Comparison of ENCODE assay signal across 34 cellular contexts in the genomic region with DNA sequence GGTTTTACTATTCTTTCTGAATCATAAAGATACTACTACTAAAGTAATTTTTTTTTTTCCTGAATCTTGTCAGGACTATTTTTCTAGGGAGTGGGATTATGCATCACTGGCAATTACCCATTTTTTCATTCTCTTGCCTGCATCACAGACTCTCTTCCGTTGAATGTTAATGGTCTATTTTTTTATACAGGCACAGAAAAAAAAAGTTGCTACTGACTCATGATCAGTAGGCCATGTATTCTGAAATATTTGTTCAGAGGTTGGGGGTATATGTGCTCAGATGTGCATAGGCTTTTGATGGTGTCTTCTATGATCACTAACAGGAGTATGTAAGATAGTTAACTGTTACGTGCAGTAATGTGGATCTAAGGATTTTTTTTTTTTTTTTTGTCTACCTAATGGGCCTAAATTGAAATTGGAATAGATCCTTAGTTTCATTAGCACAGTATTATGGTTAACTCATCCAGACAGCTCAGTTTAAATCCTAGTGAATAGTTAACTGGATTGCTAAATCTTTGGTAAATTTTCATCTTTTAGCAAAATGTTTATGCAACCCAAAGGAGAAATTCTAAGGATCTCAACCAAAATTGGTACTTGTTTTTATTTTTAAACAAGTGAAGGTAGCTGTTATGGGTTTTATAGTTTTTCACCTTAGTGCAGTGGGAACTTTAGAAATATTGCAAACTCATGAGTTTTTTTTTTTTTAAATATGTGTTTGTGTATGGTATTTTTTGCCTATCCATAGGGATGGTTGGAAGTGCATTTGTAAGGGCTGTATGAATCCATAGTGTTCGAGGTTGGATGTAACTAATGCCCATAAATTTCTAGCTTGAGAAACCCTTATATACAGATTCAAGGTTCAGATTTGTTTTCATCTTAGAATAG. TPM values are rescaled to one million over a fixed set of nuclear protein-coding genes. Genes with fewer than 3 reads are reported as not detected.
A peak's percentile ranks its signal among the peaks of the same experiment; 100 is the strongest.
DNase-seq lines count a peak whose midpoint lies in the region; ATAC-seq, FAIRE-seq and TF ChIP-seq lines count a peak whose summit lies in the region.
"Had no signal": no experiment of that assay in that cellular context is flagged by ENCODE, and none has a peak within 500 bp of the region (broad histone marks: within the 10 kb centered on the region; RNA-seq: fewer than 3 reads in every experiment).

No MANE protein-coding gene starts in this region.

- H3K36me3 ChIP-seq in GM23248 (ENCODE audit: low read depth), result no peaks in the 10 kb centered on the region
- H3K36me3 ChIP-seq in astrocyte (ENCODE audit: insufficient read depth, low read length), result no peaks in the 10 kb centered on the region
- H3K36me3 ChIP-seq in neural progenitor cell, result no peaks in the 10 kb centered on the region
- no peaks in the 10 kb centered on the region for H3K36me3 ChIP-seq in mesendoderm (ENCODE audit: control insufficient read depth, insufficient read depth, low read length)
- H3K36me3 ChIP-seq: ascending aorta, lower lobe of right lung, ovary had no signal

- H4K20me1 ChIP-seq in GM23248 (ENCODE audit: insufficient read depth), result no peaks in the 10 kb centered on the region; the same call in 1 of the 2 replicates
- H4K20me1 ChIP-seq in astrocyte (ENCODE audit: insufficient read depth, low read length), result peaks cover 10% of the 10 kb centered on the region
- H4K20me1 ChIP-seq in neural progenitor cell (ENCODE audit: low read depth), result peaks cover 40% of the 10 kb centered on the region

- H2AK5ac ChIP-seq in mesendoderm (ENCODE audit: low read length), result no peak overlapping the region

- TF ChIP-seq CTCF in astrocyte (IDR thresholded peaks at IDR 0.05; ENCODE audit: insufficient read depth, low read depth, low read length), result no peak
- TF ChIP-seq CTCF in neural progenitor cell (IDR thresholded peaks at IDR 0.05), result no peak

- CTCF ChIA-PET in activated CD4-positive, alpha-beta memory T cell treated with anti-CD3 and anti-CD28 coated beads, Interleukin-2, amount 10 ng/mL, durations not matched to agents 7 days and 5 days (lab: Charles Lee), result interaction anchor here (0.6 kb wide), 1 partner anchor 137 kb away, joined by 3 read pairs; no protein-coding TSS in a partner anchor

- ATAC-seq in activated CD4-positive, CD25-positive, alpha-beta regulatory T cell treated with anti-CD3 and anti-CD28 coated beads, Interleukin-2, amount 50 U/mL, for 24 hours, result no peak
- ATAC-seq: esophagus mucosa; lower lobe of right lung; mucosa of descending colon; natural killer cell treated with Interleukin-12 subunit alpha and Interleukin-12 subunit beta and Interleukin-15 and Interleukin-18, amount 100 ng/mL, for 72 hours had no signal

- H4K8ac ChIP-seq in mesendoderm (ENCODE audit: low read depth, low read length), result no peak overlapping the region

- FAIRE-seq in astrocyte (lab: Jason Lieb, UNC), result no peak
- FAIRE-seq: keratinocyte had no signal

- H3K36me3 Mint-ChIP-seq in astrocyte (ENCODE audit: low read depth, unreplicated experiment) (no peaks in the 10 kb centered on the region), neural progenitor cell (peaks cover 17% of the 10 kb centered on the region)
- H3K36me3 Mint-ChIP-seq in activated CD4-positive, alpha-beta memory T cell treated with anti-CD3 and anti-CD28 coated beads, Interleukin-2, amount 10 ng/mL, durations not matched to agents 7 days and 5 days (ENCODE audit: low read depth), result no peaks in the 10 kb centered on the region
- H3K36me3 Mint-ChIP-seq: natural killer cell treated with Interleukin-12 subunit alpha and Interleukin-12 subunit beta and Interleukin-15 and Interleukin-18, amount 100 ng/mL, for 72 hours had no signal

- H3K4ac ChIP-seq in mesendoderm (ENCODE audit: low read depth, low read length), result no peak overlapping the region

- no peak overlapping the region for H3K4me2 ChIP-seq in GM23248 (ENCODE audit: unreplicated experiment)
- no peak overlapping the region for H3K4me2 ChIP-seq in astrocyte (ENCODE audit: low read length)
- H3K4me2 ChIP-seq in neural progenitor cell, result peak overlapping the region; percentile 50
- H3K4me2 ChIP-seq in mesendoderm (ENCODE audit: low read length), result no peak overlapping the region

- no peak overlapping the region for H2BK15ac ChIP-seq in mesendoderm (replicated peaks; ENCODE audit: low read depth)

- H2BK120ac ChIP-seq in mesendoderm (ENCODE audit: low read depth, low read length), result no peak overlapping the region

- H4K5ac ChIP-seq in mesendoderm (ENCODE audit: low read length), result no peak overlapping the region

- peaks cover 34% of the 10 kb centered on the region for H3K4me1 ChIP-seq in GM23248 (ENCODE audit: insufficient read depth)
- H3K4me1 ChIP-seq in astrocyte (ENCODE audit: insufficient read depth, low read length), result peaks cover 15% of the 10 kb centered on the region
- H3K4me1 ChIP-seq in neural progenitor cell, result peaks cover 42% of the 10 kb centered on the region
- H3K4me1 ChIP-seq in mesendoderm (ENCODE audit: control insufficient read depth, low read depth, low read length), result no peaks in the 10 kb centered on the region
- H3K4me1 ChIP-seq: lower lobe of right lung had no signal

- H3K79me2 ChIP-seq in GM23248 (ENCODE audit: insufficient read depth) (peaks cover 92% of the 10 kb centered on the region), astrocyte (ENCODE audit: insufficient read depth, low read length) (peaks cover 87% of the 10 kb centered on the region), neural progenitor cell (ENCODE audit: low read depth) (peaks cover 98% of the 10 kb centered on the region), mesendoderm (ENCODE audit: control insufficient read depth, insufficient read depth, low read length) (peaks cover 13% of the 10 kb centered on the region)

- H3K9me3 ChIP-seq in GM23248 (ENCODE audit: low read depth), result no peaks in the 10 kb centered on the region
- no peaks in the 10 kb centered on the region for H3K9me3 ChIP-seq in astrocyte (ENCODE audit: insufficient read depth, low read depth, low read length)
- no peaks in the 10 kb centered on the region for H3K9me3 ChIP-seq in neural progenitor cell (ENCODE audit: low read depth)
- H3K9me3 ChIP-seq: ascending aorta, lower lobe of right lung, mucosa of descending colon, ovary had no signal

- peaks cover 26% of the 10 kb centered on the region for H3F3A ChIP-seq in GM23248 (ENCODE audit: insufficient read depth)
- H3F3A ChIP-seq in neural progenitor cell (ENCODE audit: low read depth), result peaks cover 26% of the 10 kb centered on the region

- DNase-seq in GM23248 (peak; percentile 35), astrocyte (ENCODE audit: low read depth) (peak; percentile 49), kidney glomerular epithelial cell (lab: John Stamatoyannopoulos, UW) (peak; percentile 61), neural progenitor cell (ENCODE audit: low spot score) (no peak), mesendoderm (no peak), cerebellar nuclear complex (lab: John Stamatoyannopoulos, UW) (no peak)
- DNase-seq in activated CD4-positive, alpha-beta memory T cell treated with anti-CD3 and anti-CD28 coated beads, Interleukin-2, amount 10 ng/mL, durations not matched to agents 7 days and 5 days, result no peak
- DNase-seq: activated CD4-positive, alpha-beta T cell treated with anti-CD3 and anti-CD28 coated beads, Interleukin-2, amount 50 U/mL, for 4 hours; activated T-cell treated with anti-CD3 and anti-CD28 coated beads, Interleukin-2, amount 50 U/mL, for 72 hours; COR-L47; cortex of kidney; DND-41; effector memory CD4-positive, alpha-beta T cell; foreskin fibroblast; H7; head of caudate nucleus; Kasumi-1; lower lobe of right lung; mucosa of descending colon; NCI-H1048; NCI-H1694 treated with DMSO at 0.1 percent for 48 hours; NCI-H446 treated with DMSO at 0.1 percent for 48 hours; ovary; retina; stimulated activated naive CD4-positive, alpha-beta T cell had no signal

- in situ Hi-C loops in GM23248 (cut with MboI), result no loop called here

- H3K9me2 ChIP-seq in GM23248 (ENCODE audit: insufficient read depth), result no peaks in the 10 kb centered on the region

- no peak overlapping the region for H3K4me3 ChIP-seq in GM23248
- H3K4me3 ChIP-seq in astrocyte (ENCODE audit: insufficient read depth, low read depth, low read length), result no peak overlapping the region
- peak overlapping the region; percentile 6 for H3K4me3 ChIP-seq in neural progenitor cell
- no peak overlapping the region for H3K4me3 ChIP-seq in mesendoderm (ENCODE audit: low read length)
- H3K4me3 ChIP-seq: ascending aorta, lower lobe of right lung, mucosa of descending colon, ovary, skin epidermis had no signal

- no peak overlapping the region for H3K56ac ChIP-seq in mesendoderm (ENCODE audit: low read length)

- H3K27me3 ChIP-seq in GM23248 (replicated peaks; ENCODE audit: insufficient read depth) (no peaks in the 10 kb centered on the region), astrocyte (ENCODE audit: insufficient read depth, low read length) (no peaks in the 10 kb centered on the region), neural progenitor cell (no peaks in the 10 kb centered on the region), mesendoderm (ENCODE audit: insufficient read depth, low read length, poor library complexity) (no peaks in the 10 kb centered on the region)
- H3K27me3 ChIP-seq: ascending aorta, ovary had no signal

- H2AFZ ChIP-seq in GM23248 (no peak overlapping the region), astrocyte (ENCODE audit: low read depth, low read length) (no peak overlapping the region), neural progenitor cell (replicated peaks) (no peak overlapping the region)

- no peak overlapping the region for H3K18ac ChIP-seq in mesendoderm (ENCODE audit: low read length)

- no peak overlapping the region for H3K27ac Mint-ChIP-seq in astrocyte (ENCODE audit: unreplicated experiment)
- H3K27ac Mint-ChIP-seq in neural progenitor cell, result no peak overlapping the region
- H3K27ac Mint-ChIP-seq in activated CD4-positive, alpha-beta memory T cell treated with anti-CD3 and anti-CD28 coated beads, Interleukin-2, amount 10 ng/mL, durations not matched to agents 7 days and 5 days, result no peak overlapping the region
- H3K27ac Mint-ChIP-seq: activated T-cell treated with anti-CD3 and anti-CD28 coated beads, Interleukin-2, amount 50 U/mL, for 72 hours; natural killer cell treated with Interleukin-12 subunit alpha and Interleukin-12 subunit beta and Interleukin-15 and Interleukin-18, amount 100 ng/mL, for 72 hours; type B pancreatic cell had no signal

- no peaks in the 10 kb centered on the region for H3K27me3 Mint-ChIP-seq in astrocyte (ENCODE audit: low read depth, unreplicated experiment)
- H3K27me3 Mint-ChIP-seq in neural progenitor cell (ENCODE audit: insufficient read depth, low read depth), result no peaks in the 10 kb centered on the region
- no peaks in the 10 kb centered on the region for H3K27me3 Mint-ChIP-seq in activated CD4-positive, alpha-beta memory T cell treated with anti-CD3 and anti-CD28 coated beads, Interleukin-2, amount 10 ng/mL, durations not matched to agents 7 days and 5 days
- H3K27me3 Mint-ChIP-seq: natural killer cell treated with Interleukin-12 subunit alpha and Interleukin-12 subunit beta and Interleukin-15 and Interleukin-18, amount 100 ng/mL, for 72 hours; type B pancreatic cell had no signal

- H3K27ac ChIP-seq in GM23248 (0 out of 2 replicates have a peak overlapping the region, but pooled peaks have one; percentile 2), astrocyte (ENCODE audit: low read depth, low read length) (no peak overlapping the region), neural progenitor cell (peak overlapping the region; percentile 39), mesendoderm (ENCODE audit: low read depth, low read length) (no peak overlapping the region)
- H3K27ac ChIP-seq: ascending aorta, C4-2B, HL-60, lower lobe of right lung, ovary had no signal

- peaks cover 27% of the 10 kb centered on the region for H3K4me1 Mint-ChIP-seq in astrocyte (ENCODE audit: low read depth, unreplicated experiment)
- peaks cover 6% of the 10 kb centered on the region for H3K4me1 Mint-ChIP-seq in neural progenitor cell
- peaks cover 4% of the 10 kb centered on the region for H3K4me1 Mint-ChIP-seq in activated CD4-positive, alpha-beta memory T cell treated with anti-CD3 and anti-CD28 coated beads, Interleukin-2, amount 10 ng/mL, durations not matched to agents 7 days and 5 days

- POLR2A ChIA-PET in activated CD4-positive, alpha-beta memory T cell treated with anti-CD3 and anti-CD28 coated beads, Interleukin-2, amount 10 ng/mL, durations not matched to agents 7 days and 5 days (lab: Charles Lee), result no interaction called here

- WGBS in GM23248 (ENCODE audit: low coverage in 1 of 2, low lambda C conversion rate in 2 of 2, missing lambda C conversion rate in 2 of 2), 2 experiments, result 70 to 78% methylated on average over 3 of the region's 3 CpGs
- no CpG with 5 or more reads among the region's 3 CpGs for WGBS in mesendoderm (ENCODE audit: extremely low coverage, insufficient coverage, low lambda C conversion rate)

- H3K4me3 Mint-ChIP-seq in astrocyte (ENCODE audit: unreplicated experiment) (no peak overlapping the region), neural progenitor cell (no peak overlapping the region)
- no peak overlapping the region for H3K4me3 Mint-ChIP-seq in activated CD4-positive, alpha-beta memory T cell treated with anti-CD3 and anti-CD28 coated beads, Interleukin-2, amount 10 ng/mL, durations not matched to agents 7 days and 5 days
- H3K4me3 Mint-ChIP-seq: activated T-cell treated with anti-CD3 and anti-CD28 coated beads, Interleukin-2, amount 50 U/mL, for 72 hours; natural killer cell treated with Interleukin-12 subunit alpha and Interleukin-12 subunit beta and Interleukin-15 and Interleukin-18, amount 100 ng/mL, for 72 hours; type B pancreatic cell had no signal

- H3K9ac ChIP-seq in GM23248, result no peak overlapping the region
- H3K9ac ChIP-seq in astrocyte (ENCODE audit: low read length), result no peak overlapping the region
- H3K9ac ChIP-seq in neural progenitor cell, result no peak overlapping the region
- no peak overlapping the region for H3K9ac ChIP-seq in mesendoderm (ENCODE audit: low read length)

- peaks cover 12% of the 10 kb centered on the region for H3K79me1 ChIP-seq in mesendoderm (ENCODE audit: low read length)

- H3K23ac ChIP-seq in mesendoderm (ENCODE audit: low read length), result no peak overlapping the region

- H3K9me3 Mint-ChIP-seq in astrocyte (ENCODE audit: unreplicated experiment) (no peaks in the 10 kb centered on the region), neural progenitor cell (peaks cover 11% of the 10 kb centered on the region)
- no peaks in the 10 kb centered on the region for H3K9me3 Mint-ChIP-seq in activated CD4-positive, alpha-beta memory T cell treated with anti-CD3 and anti-CD28 coated beads, Interleukin-2, amount 10 ng/mL, durations not matched to agents 7 days and 5 days
- H3K9me3 Mint-ChIP-seq: activated T-cell treated with anti-CD3 and anti-CD28 coated beads, Interleukin-2, amount 50 U/mL, for 72 hours; natural killer cell treated with Interleukin-12 subunit alpha and Interleukin-12 subunit beta and Interleukin-15 and Interleukin-18, amount 100 ng/mL, for 72 hours had no signal

- no peak overlapping the region for H2BK5ac ChIP-seq in mesendoderm (ENCODE audit: low read length)

RNA-seq across cellular contexts. Expression of a gene that starts 12.1 kb away (rescaled TPM):
- total RNA-seq in GM23248 (2014; rRNA removed; shearing (Covaris generic)), result 37.9 and 53.0 TPM in 2 replicates
- 9.3 and 11.0 TPM in 2 replicates for polyA plus RNA-seq in GM23248 (2016; fragmentation: Nextera tagmentation; extraction: Ambion mirVana)
- total RNA-seq in astrocyte (29.8 and 33.3 TPM in 2 replicates), neural progenitor cell (ENCODE audit: low replicate concordance) (34.4 and 62.0 TPM in 2 replicates)
- 23.0 TPM for polyA plus RNA-seq in mesendoderm (2013, experiment 1 of 2)
- 20.7 TPM for polyA plus RNA-seq in mesendoderm (2013, experiment 2 of 2)
- total RNA-seq in activated CD4-positive, alpha-beta memory T cell treated with anti-CD3 and anti-CD28 coated beads, Interleukin-2, amount 10 ng/mL, durations not matched to agents 7 days and 5 days, result 10 to 100 TPM; 15.6 to 15.8 TPM

Comparison
In these comparisons a context has a peak if more than half of its experiments do, and no peak if none do; other contexts are left out.
1. DNase-seq: peak in GM23248 (single experiment), astrocyte (single experiment) and kidney glomerular epithelial cell (single experiment); none in neural progenitor cell (single experiment), mesendoderm (single experiment), cerebellar nuclear complex (0 of 2) and activated CD4-positive, alpha-beta memory T cell treated with anti-CD3 and anti-CD28 coated beads, Interleukin-2, amount 10 ng/mL, durations not matched to agents 7 days and 5 days (single experiment).
2. H3K27ac ChIP-seq: peak in GM23248 (single experiment) and neural progenitor cell (single experiment); none in astrocyte (single experiment) and mesendoderm (single experiment).